18 cellular contexts compared by ENCODE assay signal in genomic region chr6:45791600-45792168, GRCh38.
DNase-seq lines count a peak whose midpoint lies in the region; FAIRE-seq and TF ChIP-seq lines count a peak whose summit lies in the region.
"Had no signal": no experiment of that assay in that cellular context is flagged by ENCODE, and none has a peak within 500 bp of the region (broad histone marks: within the 10 kb centered on the region; RNA-seq: fewer than 3 reads in every experiment).

No MANE protein-coding gene starts in this region.

- H3K9ac ChIP-seq in kidney (ENCODE audit: low read length in 2 of 2) = no peak overlapping the region

- H3K4me1 ChIP-seq in kidney (ENCODE audit: control insufficient read depth in 1 of 2, insufficient read depth in 1 of 2, low read depth in 1 of 2, low read length in 2 of 2) (no peaks in the 10 kb centered on the region), right atrium auricular region (no peaks in the 10 kb centered on the region)

- DNase-seq in ACHN (peak; percentile 11), HTR-8/SVneo (ENCODE audit: insufficient read length, low spot score) (peak; percentile 10), brain microvascular endothelial cell (peak; percentile 43), kidney (peak; percentile 56), NCI-H1048 (lab: John Stamatoyannopoulos, UW) (no peak), NCI-H82 treated with DMSO at 0.1 percent for 48 hours (lab: John Stamatoyannopoulos, UW; ENCODE audit: unreplicated experiment) (no peak), NCI-H1092 treated with DMSO at 0.1 percent for 48 hours (lab: John Stamatoyannopoulos, UW) (no peak), right atrium auricular region (ENCODE audit: low spot score) (no peak)
- DNase-seq: AML-193; endodermal cell; NCI-H1417 treated with DMSO at 0.1 percent for 48 hours; NCI-H524 treated with DMSO at 0.1 percent for 48 hours; ovary; SHP77 treated with DMSO at 0.1 percent for 48 hours; stimulated activated CD8-positive, alpha-beta memory T cell treated with anti-CD3 and anti-CD28 coated beads, Interleukin-4, amount 100 ng/mL, for 48 hours had no signal

- H3K9me3 ChIP-seq in kidney (ENCODE audit: control insufficient read depth in 1 of 2, low read length in 2 of 2) (no peaks in the 10 kb centered on the region), right atrium auricular region (no peaks in the 10 kb centered on the region)
- H3K9me3 ChIP-seq: ovary had no signal

- no peaks in the 10 kb centered on the region for H3K36me3 ChIP-seq in brain microvascular endothelial cell (replicated peaks)
- H3K36me3 ChIP-seq in kidney (ENCODE audit: control insufficient read depth in 1 of 2, insufficient read depth in 2 of 2, low read length in 2 of 2) = no peaks in the 10 kb centered on the region
- no peaks in the 10 kb centered on the region for H3K36me3 ChIP-seq in right atrium auricular region
- H3K36me3 ChIP-seq: ovary had no signal

- in situ Hi-C loops in ACHN (cut with HindIII; ENCODE audit: low pct_ligation_motif_present, low pct_unique_long_range_greater_than_20kb, low sequenced_read_pairs) (no loop called here), brain microvascular endothelial cell (cut with HindIII; ENCODE audit: low pct_ligation_motif_present, low sequenced_read_pairs) (no loop called here)

- no peak overlapping the region for H3K4me3 ChIP-seq in brain microvascular endothelial cell (ENCODE audit: low read depth, low read length)
- no peak overlapping the region for H3K4me3 ChIP-seq in kidney (ENCODE audit: low read length in 2 of 2)
- H3K4me3 ChIP-seq in right atrium auricular region = no peak overlapping the region
- H3K4me3 ChIP-seq: ovary had no signal

- H3K27ac ChIP-seq in brain microvascular endothelial cell (peak overlapping the region; percentile 60), kidney (ENCODE audit: low read depth in 2 of 2, low read length in 2 of 2) (no peak overlapping the region), right atrium auricular region (no peak overlapping the region)
- H3K27ac ChIP-seq: ovary, VCaP had no signal

- TF ChIP-seq CTCF in brain microvascular endothelial cell (IDR thresholded peaks at IDR 0.05; ENCODE audit: low read depth, low read length, missing control alignments) (no peak), kidney (IDR thresholded peaks at IDR 0.05; ENCODE audit: borderline replicate concordance, extremely low read depth, insufficient read depth) (no peak), right atrium auricular region (IDR thresholded peaks at IDR 0.05) (no peak)

- H3K27me3 ChIP-seq in brain microvascular endothelial cell (replicated peaks) = no peaks in the 10 kb centered on the region
- no peaks in the 10 kb centered on the region for H3K27me3 ChIP-seq in right atrium auricular region
- H3K27me3 ChIP-seq: ovary had no signal

- intact Hi-C loops in kidney (cut with DNase I) = no loop called here

- peak; percentile 70 for FAIRE-seq in HTR-8/SVneo (lab: Jason Lieb, UNC)
- FAIRE-seq in kidney (lab: Jason Lieb, UNC) = no peak
- FAIRE-seq: GM19239, H1 had no signal

Comparison
In these comparisons a context has a peak if more than half of its experiments do, and no peak if none do; other contexts are left out.
1. DNase-seq: peak in ACHN (single experiment), HTR-8/SVneo (single experiment), brain microvascular endothelial cell (single experiment) and kidney (single experiment); none in NCI-H1048 (single experiment), NCI-H82 treated with DMSO at 0.1 percent for 48 hours (single experiment), NCI-H1092 treated with DMSO at 0.1 percent for 48 hours (single experiment) and right atrium auricular region (single experiment).